Comparison of ENCODE assay signal across 1 cellular context in the genomic region with DNA sequence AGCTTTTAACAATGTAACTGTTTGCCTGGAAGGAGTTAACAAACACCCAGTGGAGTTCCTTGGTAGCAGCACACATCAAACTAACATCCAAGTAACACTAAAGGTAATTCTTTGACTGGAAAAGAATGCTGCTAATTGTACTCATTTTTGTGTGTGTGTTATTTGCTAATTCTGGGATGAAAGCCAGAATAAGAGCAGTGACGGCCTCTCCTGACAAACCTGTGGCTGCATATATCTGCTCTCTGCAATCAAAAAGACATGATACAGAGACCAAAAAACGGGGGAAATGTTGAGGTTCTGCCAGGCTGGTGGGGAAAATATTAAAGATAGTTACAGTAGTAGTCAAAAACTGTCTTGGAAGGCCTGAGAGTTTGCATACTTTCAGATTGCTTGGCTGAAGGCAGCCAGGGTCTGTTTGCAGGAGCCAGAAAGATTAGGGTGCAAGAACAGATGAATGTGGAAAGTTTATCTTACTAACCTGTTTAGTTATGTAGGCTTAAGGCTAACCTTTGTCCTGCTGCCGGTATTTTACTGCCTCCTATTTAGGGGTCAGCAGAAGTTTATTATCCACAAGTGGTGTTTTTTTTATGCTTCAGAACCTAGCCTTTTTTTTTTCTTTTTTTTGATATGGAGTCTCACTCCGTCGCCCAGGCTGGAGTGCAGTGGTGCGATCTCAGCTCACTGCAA.
TF ChIP-seq lines count a peak whose summit lies in the region.

No MANE protein-coding gene starts in this region.

TF ChIP-seq in endothelial cell of umbilical vein, 7 proteins besides CTCF, POLR2A, EP300 and RAD21 (continued from another document):
- TF ChIP-seq, protein P1, sequence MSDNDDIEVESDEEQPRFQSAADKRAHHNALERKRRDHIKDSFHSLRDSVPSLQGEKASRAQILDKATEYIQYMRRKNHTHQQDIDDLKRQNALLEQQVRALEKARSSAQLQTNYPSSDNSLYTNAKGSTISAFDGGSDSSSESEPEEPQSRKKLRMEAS (IDR thresholded peaks at IDR 0.05; ENCODE audit: insufficient read depth, insufficient read length): no peak
- TF ChIP-seq POLR2AphosphoS5 (IDR thresholded peaks at IDR 0.05; ENCODE audit: insufficient read depth, low read depth, low read length): no peak
